11 cellular contexts compared by ENCODE assay signal in genomic region chr3:187000711-187001151, GRCh38.
DNase-seq lines count a peak whose midpoint lies in the region; ATAC-seq and TF ChIP-seq lines count a peak whose summit lies in the region.
"Had no signal": no experiment of that assay in that cellular context is flagged by ENCODE, and none has a peak within 500 bp of the region (broad histone marks: within the 10 kb centered on the region; RNA-seq: fewer than 3 reads in every experiment).

No MANE protein-coding gene starts in this region.

- peak overlapping the region in 2 of 8 donors; percentile 5 to 63 for H3K4me3 ChIP-seq in spleen
- H3K4me3 ChIP-seq in H7 (ENCODE audit: insufficient read depth, low read depth, low read length): no peak overlapping the region
- H3K4me3 ChIP-seq: colonic mucosa, pancreas had no signal

- peak overlapping the region; percentile 69 to 91 (median 84) for H3K27ac ChIP-seq in spleen
- H3K27ac ChIP-seq: 22Rv1, colonic mucosa, pancreas had no signal

- H3K36me3 ChIP-seq in spleen (peaks cover 0 to 30% (median 0%) of the 10 kb centered on the region in 6 donors), H7 (replicated peaks; ENCODE audit: control insufficient read depth, insufficient read depth, low read length) (peaks cover 5% of the 10 kb centered on the region; the same call in 1 of the 2 replicates)
- H3K36me3 ChIP-seq: colonic mucosa, pancreas had no signal

- H3K4me1 ChIP-seq in spleen: peaks cover 14 to 100% (median 59%) of the 10 kb centered on the region in 6 donors
- H3K4me1 ChIP-seq: colonic mucosa, pancreas had no signal

- intact Hi-C loops in spleen (cut with DNase I; ENCODE audit: low total_unique reads): no loop called here

- DNase-seq in SKM-1 treated with dmso at 0.1 percent for 144 hours (lab: John Stamatoyannopoulos, UW; ENCODE audit: unreplicated experiment) (peak; percentile 13), SKM-1 (lab: John Stamatoyannopoulos, UW; ENCODE audit: unreplicated experiment) (no peak), SIG-M5 (lab: John Stamatoyannopoulos, UW) (peak; percentile 66), spleen (no peak), H7 (no peak), DMS 273 treated with DMSO at 0.1 percent for 48 hours (lab: John Stamatoyannopoulos, UW) (no peak), NCI-H2107 (lab: John Stamatoyannopoulos, UW) (no peak)
- DNase-seq: colonic mucosa, pancreas had no signal

- H3K27me3 ChIP-seq in spleen (replicated peaks in 1 of 7): no peaks in the 10 kb centered on the region
- no peaks in the 10 kb centered on the region for H3K27me3 ChIP-seq in H7 (ENCODE audit: control insufficient read depth, insufficient read depth, low read length)
- H3K27me3 ChIP-seq: colonic mucosa, pancreas had no signal

- peak; percentile 64 for ATAC-seq in HG02885 (IDR thresholded peaks at IDR 0.05; ENCODE audit: poor library complexity, unreplicated experiment)

- no peaks in the 10 kb centered on the region for H3K9me3 ChIP-seq in spleen
- H3K9me3 ChIP-seq: colonic mucosa, pancreas had no signal

- no peak for TF ChIP-seq POLR2A in spleen (IDR thresholded peaks at IDR 0.05)

- 46 to 64% (median 51%) methylated on average over 4 of the region's 4 CpGs for WGBS in spleen, 5 donors

- no peak for TF ChIP-seq CTCF in spleen (IDR thresholded peaks at IDR 0.05 in 8 of 11, conservative IDR thresholded peaks at IDR 0.05 in 3 of 11)

Comparison
In these comparisons a context has a peak if more than half of its experiments do, and no peak if none do; other contexts are left out.
1. DNase-seq: peak in SKM-1 treated with dmso at 0.1 percent for 144 hours (single experiment) and SIG-M5 (single experiment); none in SKM-1 (single experiment), spleen (single experiment), H7 (single experiment), DMS 273 treated with DMSO at 0.1 percent for 48 hours (single experiment) and NCI-H2107 (single experiment).